In genomic region chr1:181486098-181486420, GRCh38 we compare ENCODE assay signal across 16 cellular contexts. TPM values are rescaled to one million over a fixed set of nuclear protein-coding genes. Genes with fewer than 3 reads are reported as not detected.
DNase-seq lines count a peak whose midpoint lies in the region; ATAC-seq and TF ChIP-seq lines count a peak whose summit lies in the region.
"Had no signal": no experiment of that assay in that cellular context is flagged by ENCODE, and none has a peak within 500 bp of the region (broad histone marks: within the 10 kb centered on the region; RNA-seq: fewer than 3 reads in every experiment).

No MANE protein-coding gene starts in this region.

- no peaks in the 10 kb centered on the region for H3K36me3 ChIP-seq in H7 (replicated peaks; ENCODE audit: control insufficient read depth, insufficient read depth, low read length)
- no peaks in the 10 kb centered on the region for H3K36me3 ChIP-seq in neutrophil
- H3K36me3 ChIP-seq: lower lobe of right lung had no signal

- no peak overlapping the region for H3K27ac ChIP-seq in neutrophil
- H3K27ac ChIP-seq: coronary artery, lower lobe of right lung had no signal

- ATAC-seq in activated T-cell treated with anti-CD3 and anti-CD28 coated beads, Interleukin-2, amount 50 U/mL, for 72 hours (replicated peaks in 1 of 2), result no peak
- no peak for ATAC-seq in stimulated activated effector memory CD8-positive, alpha-beta T cell treated with anti-CD3 and anti-CD28 coated beads, Interleukin-12 subunit alpha, Interleukin-12 subunit beta, amount 100 ng/mL, for 72 hours
- ATAC-seq in GM21717 (IDR thresholded peaks at IDR 0.05; ENCODE audit: unreplicated experiment) (no peak), GM21825 (IDR thresholded peaks at IDR 0.05; ENCODE audit: unreplicated experiment) (no peak)
- ATAC-seq: natural killer cell had no signal

- TF ChIP-seq CTCF in epithelial cell of esophagus (IDR thresholded peaks at IDR 0.05; ENCODE audit: insufficient read depth, low read depth, low read length, missing control alignments) (peak; percentile 17), neutrophil (IDR thresholded peaks at IDR 0.05) (no peak)

- H3K27ac Mint-ChIP-seq in activated T-cell treated with anti-CD3 and anti-CD28 coated beads, Interleukin-2, amount 50 U/mL, for 72 hours, result no peak overlapping the region
- H3K27ac Mint-ChIP-seq in activated T-cell treated with anti-CD3 and anti-CD28 coated beads, Interleukin-2, amount 50 U/mL, for 24 hours, result no peak overlapping the region
- H3K27ac Mint-ChIP-seq in stimulated activated effector memory CD8-positive, alpha-beta T cell treated with anti-CD3 and anti-CD28 coated beads, Interleukin-12 subunit alpha, Interleukin-12 subunit beta, amount 100 ng/mL, for 72 hours, result no peak overlapping the region
- H3K27ac Mint-ChIP-seq: activated CD8-positive, alpha-beta T cell treated with anti-CD3 and anti-CD28 coated beads for 36 hours; natural killer cell had no signal

- H3K27me3 Mint-ChIP-seq in activated T-cell treated with anti-CD3 and anti-CD28 coated beads, Interleukin-2, amount 50 U/mL, for 72 hours (ENCODE audit: low read depth), result peaks cover 91% of the 10 kb centered on the region
- H3K27me3 Mint-ChIP-seq in activated T-cell treated with anti-CD3 and anti-CD28 coated beads, Interleukin-2, amount 50 U/mL, for 24 hours, result peaks cover 97% of the 10 kb centered on the region

- H3K4me3 ChIP-seq in H7 (ENCODE audit: insufficient read depth, low read depth, low read length), result peak overlapping the region; percentile 26
- H3K4me3 ChIP-seq in epithelial cell of esophagus (ENCODE audit: low read length), result no peak overlapping the region
- H3K4me3 ChIP-seq in neutrophil (ENCODE audit: low read depth in 1 of 2, low read length in 1 of 2), result peak overlapping the region; percentile 45 to 52
- H3K4me3 ChIP-seq: coronary artery, lower lobe of right lung had no signal

- H3K4me1 Mint-ChIP-seq in activated T-cell treated with anti-CD3 and anti-CD28 coated beads, Interleukin-2, amount 50 U/mL, for 72 hours (ENCODE audit: low read depth), result peaks cover 31% of the 10 kb centered on the region
- H3K4me1 Mint-ChIP-seq in activated T-cell treated with anti-CD3 and anti-CD28 coated beads, Interleukin-2, amount 50 U/mL, for 24 hours (ENCODE audit: low read depth), result peaks cover 24% of the 10 kb centered on the region
- H3K4me1 Mint-ChIP-seq in stimulated activated effector memory CD8-positive, alpha-beta T cell treated with anti-CD3 and anti-CD28 coated beads, Interleukin-12 subunit alpha, Interleukin-12 subunit beta, amount 100 ng/mL, for 72 hours, result peaks cover 14% of the 10 kb centered on the region
- H3K4me1 Mint-ChIP-seq: natural killer cell had no signal

- H3K4me3 Mint-ChIP-seq in activated T-cell treated with anti-CD3 and anti-CD28 coated beads, Interleukin-2, amount 50 U/mL, for 72 hours, result peak overlapping the region; percentile 1 to 63
- H3K4me3 Mint-ChIP-seq in activated T-cell treated with anti-CD3 and anti-CD28 coated beads, Interleukin-2, amount 50 U/mL, for 24 hours, result no peak overlapping the region
- no peak overlapping the region for H3K4me3 Mint-ChIP-seq in stimulated activated effector memory CD8-positive, alpha-beta T cell treated with anti-CD3 and anti-CD28 coated beads, Interleukin-12 subunit alpha, Interleukin-12 subunit beta, amount 100 ng/mL, for 72 hours
- H3K4me3 Mint-ChIP-seq: activated CD8-positive, alpha-beta T cell treated with anti-CD3 and anti-CD28 coated beads for 36 hours; natural killer cell had no signal

- H3K9me3 Mint-ChIP-seq in activated T-cell treated with anti-CD3 and anti-CD28 coated beads, Interleukin-2, amount 50 U/mL, for 72 hours, result no peaks in the 10 kb centered on the region
- no peaks in the 10 kb centered on the region for H3K9me3 Mint-ChIP-seq in activated T-cell treated with anti-CD3 and anti-CD28 coated beads, Interleukin-2, amount 50 U/mL, for 24 hours
- H3K9me3 Mint-ChIP-seq in stimulated activated effector memory CD8-positive, alpha-beta T cell treated with anti-CD3 and anti-CD28 coated beads, Interleukin-12 subunit alpha, Interleukin-12 subunit beta, amount 100 ng/mL, for 72 hours, result no peaks in the 10 kb centered on the region
- H3K9me3 Mint-ChIP-seq: activated CD8-positive, alpha-beta T cell treated with anti-CD3 and anti-CD28 coated beads for 36 hours; natural killer cell had no signal

- H3K27me3 ChIP-seq in H7 (ENCODE audit: control insufficient read depth, insufficient read depth, low read length) (peaks cover 78% of the 10 kb centered on the region), neutrophil (peaks cover 57% of the 10 kb centered on the region)

- no peak for DNase-seq in activated T-cell treated with anti-CD3 and anti-CD28 coated beads, Interleukin-2, amount 50 U/mL, for 72 hours
- DNase-seq in activated T-cell treated with anti-CD3 and anti-CD28 coated beads, Interleukin-2, amount 50 U/mL, for 24 hours, result no peak
- DNase-seq in H7 (no peak), epithelial cell of esophagus (ENCODE audit: low read depth) (no peak)
- no peak for DNase-seq in stimulated activated effector memory CD8-positive, alpha-beta T cell treated with anti-CD3 and anti-CD28 coated beads, Interleukin-12 subunit alpha, Interleukin-12 subunit beta, amount 100 ng/mL, for 72 hours (ENCODE audit: low spot score in 2 of 2)
- DNase-seq: activated effector memory CD4-positive, alpha-beta T cell treated with anti-CD3 and anti-CD28 coated beads, Interleukin-2, amount 50 U/mL, for 16 hours; IMR-90; natural killer cell; OCI-M1; trophoblast cell had no signal

- peaks cover 55% of the 10 kb centered on the region in 2 experiments for H3K4me1 ChIP-seq in neutrophil (ENCODE audit: control insufficient read depth in 1 of 2, insufficient read depth in 1 of 2, low read depth in 1 of 2, low read length in 1 of 2)
- H3K4me1 ChIP-seq: lower lobe of right lung had no signal

- H3K36me3 Mint-ChIP-seq in activated T-cell treated with anti-CD3 and anti-CD28 coated beads, Interleukin-2, amount 50 U/mL, for 72 hours (ENCODE audit: insufficient read depth in 2 of 2), result no peaks in the 10 kb centered on the region
- no peaks in the 10 kb centered on the region for H3K36me3 Mint-ChIP-seq in activated T-cell treated with anti-CD3 and anti-CD28 coated beads, Interleukin-2, amount 50 U/mL, for 24 hours (ENCODE audit: low read depth)
- no peaks in the 10 kb centered on the region for H3K36me3 Mint-ChIP-seq in stimulated activated effector memory CD8-positive, alpha-beta T cell treated with anti-CD3 and anti-CD28 coated beads, Interleukin-12 subunit alpha, Interleukin-12 subunit beta, amount 100 ng/mL, for 72 hours
- H3K36me3 Mint-ChIP-seq: natural killer cell had no signal

- H3K9me3 ChIP-seq in neutrophil, result no peaks in the 10 kb centered on the region
- H3K9me3 ChIP-seq: lower lobe of right lung had no signal

RNA-seq across cellular contexts. Expression of gene CACNA1E, which starts 2.7 kb away (rescaled TPM):
- under 1 TPM in 1 of 2 donors, not detected in 1; 0.02 TPM for total RNA-seq in activated T-cell treated with anti-CD3 and anti-CD28 coated beads, Interleukin-2, amount 50 U/mL, for 72 hours
- total RNA-seq in H7 (2014; rRNA removed; shearing (Covaris generic)), result 0.30 and 4.1 TPM in 2 replicates
- total RNA-seq: activated CD8-positive, alpha-beta T cell treated with anti-CD3 and anti-CD28 coated beads for 36 hours; IMR-90 had no signal

Comparison
In these comparisons a context has a peak if more than half of its experiments do, and no peak if none do; other contexts are left out.
1. H3K4me3 Mint-ChIP-seq: peak in activated T-cell treated with anti-CD3 and anti-CD28 coated beads, Interleukin-2, amount 50 U/mL, for 72 hours (2 of 2); none in activated T-cell treated with anti-CD3 and anti-CD28 coated beads, Interleukin-2, amount 50 U/mL, for 24 hours (single experiment) and stimulated activated effector memory CD8-positive, alpha-beta T cell treated with anti-CD3 and anti-CD28 coated beads, Interleukin-12 subunit alpha, Interleukin-12 subunit beta, amount 100 ng/mL, for 72 hours (single experiment).